8 cellular contexts compared by ENCODE assay signal in genomic region chr3:34683851-34684250, GRCh38.
DNase-seq lines count a peak whose midpoint lies in the region; ATAC-seq and TF ChIP-seq lines count a peak whose summit lies in the region.

No MANE protein-coding gene starts in this region.

- 34% methylated on average over 4 of the region's 4 CpGs for WGBS in right cardiac atrium
- 16 to 43% methylated on average over 4 of the region's 4 CpGs for WGBS in sigmoid colon, 2 donors

- POLR2A ChIA-PET in BJ (lab: Charles Lee), result no interaction called here

- CTCF ChIA-PET in BJ (lab: Yijun Ruan, JAX), result interaction anchor here (0.6 to 6.5 kb wide), 5 partner anchors 12 to 800 kb away, joined by 3 to 105 read pairs (median 9); no protein-coding TSS in a partner anchor

- no peaks in the 10 kb centered on the region for H3K27me3 Mint-ChIP-seq in activated naive CD8-positive, alpha-beta T cell treated with anti-CD3 and anti-CD28 coated beads, Interleukin-2, amount 50 U/mL, for 24 hours

- H3K36me3 Mint-ChIP-seq in activated naive CD8-positive, alpha-beta T cell treated with anti-CD3 and anti-CD28 coated beads, Interleukin-2, amount 50 U/mL, for 24 hours (ENCODE audit: low read depth), result peaks cover 2% of the 10 kb centered on the region

- no peak for TF ChIP-seq EP300 in sigmoid colon (IDR thresholded peaks at IDR 0.05)

- no peaks in the 10 kb centered on the region for H3K27me3 ChIP-seq in BJ (ENCODE audit: control insufficient read depth, insufficient read depth, low read length)
- no peaks in the 10 kb centered on the region for H3K27me3 ChIP-seq in right cardiac atrium (ENCODE audit: control insufficient read depth, insufficient read depth)
- no peaks in the 10 kb centered on the region for H3K27me3 ChIP-seq in sigmoid colon

- H3K4me3 Mint-ChIP-seq in activated naive CD8-positive, alpha-beta T cell treated with anti-CD3 and anti-CD28 coated beads, Interleukin-2, amount 50 U/mL, for 24 hours, result no peak overlapping the region

- peaks cover 5% of the 10 kb centered on the region for H3K9me3 Mint-ChIP-seq in activated naive CD8-positive, alpha-beta T cell treated with anti-CD3 and anti-CD28 coated beads, Interleukin-2, amount 50 U/mL, for 24 hours

- H3K36me3 ChIP-seq in BJ (ENCODE audit: control insufficient read depth, insufficient read depth, low read length), result no peaks in the 10 kb centered on the region
- no peaks in the 10 kb centered on the region for H3K36me3 ChIP-seq in sigmoid colon

- TF ChIP-seq CTCF in BJ (IDR thresholded peaks at IDR 0.05; ENCODE audit: insufficient read depth, low read depth, low read length), result peak; percentile 65
- TF ChIP-seq CTCF in sigmoid colon (IDR thresholded peaks at IDR 0.05), result peak in 3 of 4 experiments; percentile 33 to 35 (median 34)
- TF ChIP-seq CTCF in omental fat pad (IDR thresholded peaks at IDR 0.05), result no peak

- no peak for DNase-seq in BJ (ENCODE audit: low read depth)
- peak; percentile 14 for DNase-seq in GOT3 (lab: John Stamatoyannopoulos, UW)
- DNase-seq in NCI-H510A (lab: John Stamatoyannopoulos, UW), result peak; percentile 3
- peak; percentile 34 for DNase-seq in activated naive CD8-positive, alpha-beta T cell treated with anti-CD3 and anti-CD28 coated beads, Interleukin-2, amount 50 U/mL, for 24 hours
- peak; percentile 59 to 90 (median 78) for DNase-seq in right cardiac atrium
- DNase-seq in sigmoid colon, result no peak
- DNase-seq in omental fat pad (ENCODE audit: low spot score), result no peak

- no peak for TF ChIP-seq POLR2A in sigmoid colon (IDR thresholded peaks at IDR 0.05)

- no peaks in the 10 kb centered on the region for H3K9me3 ChIP-seq in right cardiac atrium (ENCODE audit: control insufficient read depth, low read length)
- H3K9me3 ChIP-seq in sigmoid colon, result no peaks in the 10 kb centered on the region

- H3K27ac ChIP-seq in right cardiac atrium (ENCODE audit: low read length) (no peak overlapping the region), sigmoid colon (no peak overlapping the region)

- no peak overlapping the region for H3K4me3 ChIP-seq in BJ (ENCODE audit: low read depth, low read length)
- no peak overlapping the region for H3K4me3 ChIP-seq in right cardiac atrium (ENCODE audit: low read length)
- no peak overlapping the region for H3K4me3 ChIP-seq in sigmoid colon

- H3K27ac Mint-ChIP-seq in activated naive CD8-positive, alpha-beta T cell treated with anti-CD3 and anti-CD28 coated beads, Interleukin-2, amount 50 U/mL, for 24 hours, result no peak overlapping the region

- H3K4me1 ChIP-seq in right cardiac atrium (ENCODE audit: control insufficient read depth, insufficient read depth, low read length), result no peaks in the 10 kb centered on the region
- H3K4me1 ChIP-seq in sigmoid colon, result no peaks in the 10 kb centered on the region

- intact Hi-C loops in right cardiac atrium (cut with DNase I) (loop anchor here (5.0 to 10.0 kb wide), 4 partner anchors 419 to 802 kb away; no protein-coding TSS in a partner anchor), sigmoid colon (cut with DNase I) (loop anchor here (5.0 kb wide), 1 partner anchor 802 kb away; no protein-coding TSS in a partner anchor)

- ATAC-seq in activated naive CD8-positive, alpha-beta T cell treated with anti-CD3 and anti-CD28 coated beads, Interleukin-2, amount 50 U/mL, for 24 hours, result no peak
- ATAC-seq in right cardiac atrium, result peak; percentile 49 to 70
- no peak for ATAC-seq in GM18502 (IDR thresholded peaks at IDR 0.05; ENCODE audit: poor library complexity, unreplicated experiment)
- ATAC-seq in omental fat pad (ENCODE audit: low FRiP score), result no peak

- H3K4me1 Mint-ChIP-seq in activated naive CD8-positive, alpha-beta T cell treated with anti-CD3 and anti-CD28 coated beads, Interleukin-2, amount 50 U/mL, for 24 hours, result no peaks in the 10 kb centered on the region

Comparison
In these comparisons a context has a peak if more than half of its experiments do, and no peak if none do; other contexts are left out.
1. DNase-seq: peak in GOT3 (single experiment), NCI-H510A (single experiment), activated naive CD8-positive, alpha-beta T cell treated with anti-CD3 and anti-CD28 coated beads, Interleukin-2, amount 50 U/mL, for 24 hours (single experiment) and right cardiac atrium (3 of 3); none in BJ (single experiment), sigmoid colon (single experiment) and omental fat pad (single experiment).
2. CTCF ChIP-seq: peak in BJ (single experiment) and sigmoid colon (3 of 4); none in omental fat pad (0 of 3).
3. ATAC-seq: peak in right cardiac atrium (2 of 2); none in activated naive CD8-positive, alpha-beta T cell treated with anti-CD3 and anti-CD28 coated beads, Interleukin-2, amount 50 U/mL, for 24 hours (single experiment), GM18502 (single experiment) and omental fat pad (single experiment).